ENCODE assay signal across 14 cellular contexts in the genomic region with DNA sequence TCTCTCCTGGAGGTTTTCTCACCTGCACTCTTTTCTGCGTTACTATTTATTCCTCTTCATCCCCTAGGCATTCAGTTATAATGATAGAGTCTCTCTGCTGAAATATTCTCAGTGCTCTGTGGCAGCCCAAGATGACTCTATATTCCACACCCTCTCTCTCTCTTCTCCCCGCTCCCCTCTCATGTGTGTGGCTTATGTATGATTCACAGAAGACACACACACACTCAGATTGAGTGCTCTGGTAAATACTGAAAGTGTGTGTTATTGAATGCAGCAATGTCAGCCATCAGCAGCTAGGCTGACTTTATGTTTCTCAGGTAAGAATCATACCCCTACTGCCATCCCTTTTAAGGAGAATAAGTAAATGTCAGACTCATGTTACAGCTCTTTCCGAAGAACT.
"Had no signal": no experiment of that assay in that cellular context is flagged by ENCODE, and none has a peak within 500 bp of the region (broad histone marks: within the 10 kb centered on the region; RNA-seq: fewer than 3 reads in every experiment).

No MANE protein-coding gene starts in this region.

- DNase-seq: activated CD4-positive, CD25-positive, alpha-beta regulatory T cell; activated CD8-positive, alpha-beta memory T cell treated with anti-CD3 and anti-CD28 coated beads for 24 hours; activated effector memory CD4-positive, alpha-beta T cell treated with anti-CD3 and anti-CD28 coated beads, Interleukin-2, amount 50 U/mL, for 16 hours; activated naive CD8-positive, alpha-beta T cell treated with anti-CD3 and anti-CD28 coated beads, Interleukin-2, amount 10 ng/mL, durations not matched to agents 7 days and 5 days; dorsolateral prefrontal cortex; left ventricle myocardium inferior; mesendoderm; stimulated activated CD4-positive, alpha-beta T cell treated with anti-CD3 and anti-CD28 coated beads, Interleukin-4, amount 100 ng/mL, for 1 hour; T-helper 2 cell; thyroid gland had no signal

- H3K36me3 Mint-ChIP-seq: activated naive CD8-positive, alpha-beta T cell treated with anti-CD3 and anti-CD28 coated beads, Interleukin-2, amount 10 ng/mL, durations not matched to agents 7 days and 5 days had no signal

- H3K27ac Mint-ChIP-seq: activated naive CD8-positive, alpha-beta T cell treated with anti-CD3 and anti-CD28 coated beads, Interleukin-2, amount 10 ng/mL, durations not matched to agents 7 days and 5 days had no signal

- H3K9me3 ChIP-seq: ascending aorta, left ventricle myocardium inferior, thyroid gland had no signal

- H3K9me3 Mint-ChIP-seq: activated naive CD8-positive, alpha-beta T cell treated with anti-CD3 and anti-CD28 coated beads, Interleukin-2, amount 10 ng/mL, durations not matched to agents 7 days and 5 days had no signal

- H3K36me3 ChIP-seq: ascending aorta, left ventricle myocardium inferior, thyroid gland had no signal

- H3K27ac ChIP-seq: ascending aorta, dorsolateral prefrontal cortex, left ventricle myocardium inferior, thyroid gland had no signal

- ATAC-seq: esophagus mucosa had no signal

- H3K4me1 ChIP-seq: ascending aorta, left ventricle myocardium inferior, thyroid gland had no signal

- H3K4me3 ChIP-seq: ascending aorta, dorsolateral prefrontal cortex, left ventricle myocardium inferior, thyroid gland had no signal

- FAIRE-seq: TTC549, urothelium cell line had no signal

- H3K27me3 ChIP-seq: ascending aorta, dorsolateral prefrontal cortex, thyroid gland had no signal
